7 cellular contexts compared by ENCODE assay signal in the genomic region with DNA sequence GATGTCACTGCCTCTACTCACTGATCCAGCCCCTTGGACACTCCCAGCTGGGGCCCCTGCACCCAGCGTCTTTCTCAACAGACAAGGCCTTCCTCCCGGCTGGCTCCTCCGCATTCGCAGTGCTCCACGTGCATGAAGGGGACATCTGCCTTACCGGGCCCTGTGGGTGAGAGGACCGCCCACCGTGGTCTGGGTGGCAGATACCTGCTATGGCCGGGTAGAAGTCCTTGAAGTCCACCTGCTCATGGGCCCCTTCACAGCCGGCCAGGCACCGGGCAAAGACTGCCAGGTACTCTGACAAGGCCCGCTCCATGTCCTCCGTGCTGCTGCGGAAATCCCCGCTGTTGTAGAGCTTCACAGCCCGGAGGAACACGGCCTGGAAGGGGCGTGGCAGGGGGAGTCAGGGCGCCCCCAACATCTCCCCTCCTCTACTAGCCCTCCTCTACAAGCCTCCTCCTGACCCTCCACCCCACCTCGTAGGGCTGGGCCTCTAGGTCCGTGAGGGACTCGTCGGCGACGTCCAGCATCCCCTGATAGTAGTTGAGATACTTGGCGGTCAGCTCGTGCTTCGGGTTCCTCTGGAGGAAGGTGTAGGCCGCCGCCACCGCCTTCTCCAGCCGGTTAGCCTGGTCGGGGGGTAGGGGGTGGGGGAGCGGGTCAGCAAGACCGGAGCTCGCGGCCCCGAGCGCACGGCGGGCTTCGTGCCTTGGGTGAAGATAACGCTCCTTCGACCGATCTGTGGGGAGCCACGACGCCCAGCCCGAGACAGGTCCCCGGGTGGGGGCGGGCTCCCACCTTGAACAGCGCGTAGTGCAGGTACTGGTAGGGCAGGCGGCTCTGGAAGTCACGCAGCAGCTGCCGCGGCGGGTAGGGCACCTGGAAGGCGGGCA. TPM values are rescaled to one million over a fixed set of nuclear protein-coding genes. Genes with fewer than 3 reads are reported as not detected.
DNase-seq lines count a peak whose midpoint lies in the region; FAIRE-seq and TF ChIP-seq lines count a peak whose summit lies in the region.
"Had no signal": no experiment of that assay in that cellular context is flagged by ENCODE, and none has a peak within 500 bp of the region (broad histone marks: within the 10 kb centered on the region; RNA-seq: fewer than 3 reads in every experiment).

No MANE protein-coding gene starts in this region.

- POLR2A ChIA-PET in CD8-positive, alpha-beta memory T cell (lab: Charles Lee) = interaction anchor here (0.6 to 1.3 kb wide), 5 partner anchors 9 to 122 kb away, joined by 3 to 5 read pairs (median 4); partner anchors contain the start of genes EIF1 and KLHL11
- POLR2A ChIA-PET in RWPE1 (lab: Yijun Ruan, JAX; ENCODE audit: low non-redundant PET) = interaction anchor here (0.6 to 1.1 kb wide), 2 partner anchors 24 to 106 kb away, joined by 4 to 8 read pairs; partner anchors contain the start of gene JUP

- H3K36me3 Mint-ChIP-seq in CD8-positive, alpha-beta memory T cell = peaks cover 0 to 6% (median 2%) of the 10 kb centered on the region in 3 donors

- no peaks in the 10 kb centered on the region for H3K9me3 Mint-ChIP-seq in CD8-positive, alpha-beta memory T cell

- H3K36me3 ChIP-seq in CD8-positive, alpha-beta memory T cell (ENCODE audit: insufficient read depth, low read length) = no peaks in the 10 kb centered on the region
- no peaks in the 10 kb centered on the region for H3K36me3 ChIP-seq in iPS-18a (ENCODE audit: control insufficient read depth, low read depth, low read length)

- peak overlapping the region in 3 of 8 donors; percentile 72 to 88 (median 85) for H3K27ac Mint-ChIP-seq in CD8-positive, alpha-beta memory T cell

- peaks cover 28% of the 10 kb centered on the region for H3K4me1 ChIP-seq in CD8-positive, alpha-beta memory T cell (ENCODE audit: insufficient read depth, low read length)
- peaks cover 5% of the 10 kb centered on the region for H3K4me1 ChIP-seq in iPS-18a (ENCODE audit: control insufficient read depth, low read depth, low read length)

- no peak for TF ChIP-seq CTCF in RWPE1 (conservative IDR thresholded peaks at IDR 0.05; ENCODE audit: low read depth)

- peak overlapping the region; percentile 41 to 94 (median 85) for H3K4me3 Mint-ChIP-seq in CD8-positive, alpha-beta memory T cell

- no peak for FAIRE-seq in RCC 7860 (lab: Jason Lieb, UNC)

- peak overlapping the region; percentile 87 for H3K9ac ChIP-seq in iPS-18a (ENCODE audit: low read length)

- H3K4me3 ChIP-seq in CD8-positive, alpha-beta memory T cell (ENCODE audit: low read length) = peak overlapping the region; percentile 65
- peak overlapping the region; percentile 99 for H3K4me3 ChIP-seq in iPS-18a (ENCODE audit: low read length)

- CTCF ChIA-PET in CD8-positive, alpha-beta memory T cell (lab: Charles Lee) = interaction anchor here (0.7 to 2.8 kb wide), 20 partner anchors 9 to 206 kb away, joined by 3 to 15 read pairs (median 3); partner anchors contain the start of genes DNAJC7, JUP and KLHL11
- CTCF ChIA-PET in RWPE1 (lab: Yijun Ruan, JAX) = interaction anchor here (0.6 to 1.9 kb wide), 17 partner anchors 9 to 280 kb away, joined by 3 to 9 read pairs (median 3); partner anchors contain the start of gene JUP

- H3K9me3 ChIP-seq in CD8-positive, alpha-beta memory T cell (ENCODE audit: low read length) = no peaks in the 10 kb centered on the region
- H3K9me3 ChIP-seq in iPS-18a (ENCODE audit: control insufficient read depth, low read depth, low read length) = no peaks in the 10 kb centered on the region

- no peak overlapping the region for H3K27ac ChIP-seq in CD8-positive, alpha-beta memory T cell (ENCODE audit: low read depth, low read length)
- peak overlapping the region; percentile 91 for H3K27ac ChIP-seq in RWPE1
- no peak overlapping the region for H3K27ac ChIP-seq in iPS-18a (ENCODE audit: low read length)

- peaks cover 25 to 34% (median 25%) of the 10 kb centered on the region in 3 donors for H3K4me1 Mint-ChIP-seq in CD8-positive, alpha-beta memory T cell

- peaks cover 0 to 9% of the 10 kb centered on the region in 2 donors for H3K27me3 Mint-ChIP-seq in CD8-positive, alpha-beta memory T cell

- DNase-seq in CD8-positive, alpha-beta memory T cell = peak in 1 of 5 donors; percentile 55
- DNase-seq in RWPE1 (ENCODE audit: low spot score) = no peak
- DNase-seq in mucosa of gallbladder (ENCODE audit: low spot score) = no peak
- no peak for DNase-seq in middle frontal gyrus (ENCODE audit: extremely low spot score, low spot score)
- no peak for DNase-seq in RCC 7860 (ENCODE audit: low spot score)

- H3K27me3 ChIP-seq in CD8-positive, alpha-beta memory T cell (ENCODE audit: insufficient read depth, low read length, poor library complexity, severe bottlenecking) = no peaks in the 10 kb centered on the region
- peaks cover 7% of the 10 kb centered on the region for H3K27me3 ChIP-seq in iPS-18a (ENCODE audit: control insufficient read depth, insufficient read depth, low read length)

RNA-seq across cellular contexts. Expression of gene P3H4, which starts 0.8 kb away (rescaled TPM):
- 1 to 10 TPM; 2.6 to 3.7 TPM for total RNA-seq in CD8-positive, alpha-beta memory T cell
- 5.4 TPM for polyA plus RNA-seq in CD8-positive, alpha-beta memory T cell
- total RNA-seq in mucosa of gallbladder = 24.1 TPM

RNA-seq across cellular contexts. Expression of gene FKBP10, which starts 1.9 kb away (rescaled TPM):
- total RNA-seq in CD8-positive, alpha-beta memory T cell = 1 to 10 TPM; 1.4 to 1.5 TPM
- polyA plus RNA-seq in CD8-positive, alpha-beta memory T cell = not detected
- total RNA-seq in mucosa of gallbladder = 59.2 TPM

RNA-seq across cellular contexts. Expression of gene JUP, which starts 24.4 kb away (rescaled TPM):
- under 1 TPM; 0.33 to 0.35 TPM for total RNA-seq in CD8-positive, alpha-beta memory T cell
- polyA plus RNA-seq in CD8-positive, alpha-beta memory T cell = not detected
- total RNA-seq in mucosa of gallbladder = 201 TPM
- total RNA-seq: LHCN-M2 had no signal

RNA-seq across cellular contexts. Expression of gene NT5C3B, which starts 25.1 kb away (rescaled TPM):
- 10 to 100 TPM; 48.5 to 50.2 TPM for total RNA-seq in CD8-positive, alpha-beta memory T cell
- 45.0 TPM for polyA plus RNA-seq in CD8-positive, alpha-beta memory T cell
- total RNA-seq in mucosa of gallbladder = 39.6 TPM

RNA-seq across cellular contexts. Expression of gene KLHL10, which starts 26.7 kb away (rescaled TPM):
- not detected for total RNA-seq in CD8-positive, alpha-beta memory T cell
- polyA plus RNA-seq in CD8-positive, alpha-beta memory T cell = 0.24 TPM
- total RNA-seq in mucosa of gallbladder = 0.29 TPM
- total RNA-seq: LHCN-M2 had no signal

Comparison
In these comparisons a context has a peak if more than half of its experiments do, and no peak if none do; other contexts are left out.
1. RNA of gene FKBP10, which starts 1.9 kb away (total RNA-seq): 59.2 TPM in mucosa of gallbladder (single experiment); 1.4 to 1.5 TPM in CD8-positive, alpha-beta memory T cell; every median in the first group is over 10 times any median in the second.
2. RNA of gene JUP, which starts 24.4 kb away (total RNA-seq): 201 TPM in mucosa of gallbladder (single experiment); 0.33 to 0.35 TPM in CD8-positive, alpha-beta memory T cell; every median in the first group is over 100 times any median in the second.